8 cellular contexts compared by ENCODE assay signal in the genomic region with DNA sequence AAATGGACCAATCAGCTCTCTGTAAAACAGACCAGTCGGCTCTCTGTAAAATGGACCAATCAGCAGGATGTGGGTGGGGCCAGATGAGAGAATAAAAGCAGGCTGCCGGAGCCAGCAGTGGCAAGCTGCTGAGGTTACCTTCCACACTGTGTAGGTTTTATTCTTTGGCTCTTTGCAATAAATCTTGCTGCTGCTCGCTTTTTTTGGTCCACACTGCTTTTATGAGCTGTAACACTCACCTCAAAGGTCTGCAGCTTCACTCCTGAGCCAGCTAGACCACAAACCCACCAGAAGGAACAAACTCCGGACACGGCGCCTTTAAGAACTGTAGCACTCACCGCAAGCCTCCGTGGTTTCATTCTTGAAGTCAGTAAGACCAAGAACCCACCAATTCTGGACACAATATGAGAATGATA.
DNase-seq lines count a peak whose midpoint lies in the region; ATAC-seq and TF ChIP-seq lines count a peak whose summit lies in the region.
"Not testable (repeated sequence)": the region's sequence is repeated elsewhere in the genome, so short reads cannot be mapped to it uniquely, and the experiment has no call there.

No MANE protein-coding gene starts in this region.

- CTCF ChIA-PET in OCI-LY7 (lab: Charles Lee; ENCODE audit: unreplicated experiment) = not testable (repeated sequence)

- DNase-seq in GM12864 (ENCODE audit: low read depth) = peak; percentile 86
- not testable (repeated sequence) for DNase-seq in OCI-LY7 (ENCODE audit: low spot score)
- peak; percentile 74 for DNase-seq in activated CD8-positive, alpha-beta memory T cell treated with anti-CD3 and anti-CD28 coated beads for 24 hours
- peak; percentile 65 for DNase-seq in natural killer cell treated with Interleukin-12 subunit alpha and Interleukin-12 subunit beta and Interleukin-15 and Interleukin-18, amount 100 ng/mL, for 72 hours (ENCODE audit: low spot score)
- DNase-seq in stimulated activated naive CD8-positive, alpha-beta T cell treated with anti-CD3 and anti-CD28 coated beads, Interleukin-15, Interleukin-2, amounts not matched to agents 100 U/mL and 50 U/mL, for 24 hours = peak; percentile 55

- intact Hi-C loops in OCI-LY7 (cut with micrococcal nuclease; ENCODE audit: unreplicated experiment) = loop anchor here (2.0 kb wide), 2 partner anchors 185 to 315 kb away; a partner anchor contains a TSS

- H3K9me2 ChIP-seq in OCI-LY7 (ENCODE audit: insufficient read depth, low read length) = not testable (repeated sequence)

- TF ChIP-seq CTCF in GM12864 (IDR thresholded peaks at IDR 0.05; ENCODE audit: low read depth, low read length, missing control alignments); OCI-LY7 (conservative IDR thresholded peaks at IDR 0.05; ENCODE audit: low read length): not testable (repeated sequence)

- not testable (repeated sequence) for H3K9me3 Mint-ChIP-seq in activated naive CD8-positive, alpha-beta T cell (ENCODE audit: low read depth); natural killer cell treated with Interleukin-12 subunit alpha and Interleukin-12 subunit beta and Interleukin-15 and Interleukin-18, amount 100 ng/mL, for 72 hours

- H4K20me1 ChIP-seq in OCI-LY7 (ENCODE audit: insufficient read depth, low read length) = not testable (repeated sequence)

- H3K36me3 ChIP-seq in OCI-LY7 (ENCODE audit: insufficient read depth, low read length) = peaks cover 26% of the 10 kb centered on the region

- peak overlapping the region; percentile 98 for H3K27ac ChIP-seq in OCI-LY7 (ENCODE audit: low read depth, low read length, poor library complexity, severe bottlenecking)

- not testable (repeated sequence) for H3K27me3 Mint-ChIP-seq in activated naive CD8-positive, alpha-beta T cell; natural killer cell treated with Interleukin-12 subunit alpha and Interleukin-12 subunit beta and Interleukin-15 and Interleukin-18, amount 100 ng/mL, for 72 hours

- ATAC-seq in GM19351 (IDR thresholded peaks at IDR 0.05; ENCODE audit: unreplicated experiment) = peak; percentile 27
- ATAC-seq in HG03159 (IDR thresholded peaks at IDR 0.05; ENCODE audit: unreplicated experiment) = peak; percentile 38
- ATAC-seq in natural killer cell treated with Interleukin-12 subunit alpha and Interleukin-12 subunit beta and Interleukin-15 and Interleukin-18, amount 100 ng/mL, for 72 hours = peak; percentile 74 to 90
- peak; percentile 67 for ATAC-seq in stimulated activated naive CD8-positive, alpha-beta T cell treated with anti-CD3 and anti-CD28 coated beads, Interleukin-15, Interleukin-2, amounts not matched to agents 100 U/mL and 50 U/mL, for 24 hours

- not testable (repeated sequence) for H3K36me3 Mint-ChIP-seq in activated naive CD8-positive, alpha-beta T cell; natural killer cell treated with Interleukin-12 subunit alpha and Interleukin-12 subunit beta and Interleukin-15 and Interleukin-18, amount 100 ng/mL, for 72 hours

- peaks cover 35% of the 10 kb centered on the region; the same call in 1 of the 2 replicates for H3K79me2 ChIP-seq in OCI-LY7 (ENCODE audit: insufficient read depth, low read depth, low read length)

- not testable (repeated sequence) for H2AFZ ChIP-seq in OCI-LY7 (ENCODE audit: low read length)

- not testable (repeated sequence) for H3K4me2 ChIP-seq in OCI-LY7 (ENCODE audit: low read length)

- BruUV-seq in OCI-LY7 (replicated peaks; lab: Mats Ljungman, UMichigan) = not testable (repeated sequence)

- peak overlapping the region; percentile 30; the same call in 1 of the 2 replicates for H3K4me3 ChIP-seq in GM12864 (ENCODE audit: low read depth, low read length)
- H3K4me3 ChIP-seq in OCI-LY7 (ENCODE audit: low read depth, low read length, poor library complexity, severe bottlenecking) = not testable (repeated sequence)

- H3K27ac Mint-ChIP-seq in activated naive CD8-positive, alpha-beta T cell = peak overlapping the region; percentile 58
- peak overlapping the region; percentile 38 to 79 for H3K27ac Mint-ChIP-seq in natural killer cell treated with Interleukin-12 subunit alpha and Interleukin-12 subunit beta and Interleukin-15 and Interleukin-18, amount 100 ng/mL, for 72 hours

- H3K4me1 ChIP-seq in OCI-LY7 (ENCODE audit: insufficient read depth, low read length, poor library complexity, severe bottlenecking) = peaks cover 95% of the 10 kb centered on the region

- peaks cover 16% of the 10 kb centered on the region; the same call in 1 of the 2 replicates for H3K9me3 ChIP-seq in OCI-LY7 (ENCODE audit: low read length)

- peak overlapping the region; percentile 82 for H3K4me3 Mint-ChIP-seq in activated naive CD8-positive, alpha-beta T cell
- H3K4me3 Mint-ChIP-seq in natural killer cell treated with Interleukin-12 subunit alpha and Interleukin-12 subunit beta and Interleukin-15 and Interleukin-18, amount 100 ng/mL, for 72 hours = peak overlapping the region; percentile 91

- peaks cover 66% of the 10 kb centered on the region for H3K4me1 Mint-ChIP-seq in activated naive CD8-positive, alpha-beta T cell (ENCODE audit: low read depth)
- H3K4me1 Mint-ChIP-seq in natural killer cell treated with Interleukin-12 subunit alpha and Interleukin-12 subunit beta and Interleukin-15 and Interleukin-18, amount 100 ng/mL, for 72 hours (ENCODE audit: low read depth in 2 of 2) = peaks cover 19 to 25% of the 10 kb centered on the region in 2 donors

- POLR2A ChIA-PET in OCI-LY7 (lab: Charles Lee) = interaction anchor here (0.6 to 4.5 kb wide), 16 partner anchors 11 to 104 kb away, joined by 3 to 53 read pairs (median 4); a partner anchor contains a TSS

Comparison
In these comparisons a context has a peak if more than half of its experiments do, and no peak if none do; other contexts are left out.
1. ATAC-seq: peak in every context shown above with its lines; median percentile 82 in natural killer cell treated with Interleukin-12 subunit alpha and Interleukin-12 subunit beta and Interleukin-15 and Interleukin-18, amount 100 ng/mL, for 72 hours; 67 in stimulated activated naive CD8-positive, alpha-beta T cell treated with anti-CD3 and anti-CD28 coated beads, Interleukin-15, Interleukin-2, amounts not matched to agents 100 U/mL and 50 U/mL, for 24 hours; 38 in HG03159; 27 in GM19351.